In the genomic region with DNA sequence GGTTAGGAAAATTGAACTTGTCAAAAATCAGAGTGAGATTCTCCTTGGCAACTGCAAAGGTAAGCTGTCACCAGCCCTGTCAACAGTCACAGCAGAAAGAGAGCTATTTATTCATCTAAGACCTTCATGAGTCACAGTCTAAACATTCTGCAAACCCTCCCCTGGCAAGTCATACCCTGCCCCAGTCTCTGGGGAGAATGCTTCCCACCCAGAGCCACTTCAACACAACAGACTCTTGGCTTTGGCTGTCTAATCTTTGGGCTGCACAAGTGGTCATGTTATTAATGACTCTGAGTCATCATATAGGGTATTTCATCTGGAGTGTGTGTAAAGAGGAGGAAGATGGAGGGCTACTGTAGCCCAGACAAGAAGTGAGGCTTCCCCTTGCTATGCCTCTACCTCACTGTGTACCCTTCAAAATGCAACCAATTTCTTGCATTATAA, we compare ENCODE assay signal across 1 cellular context.
TF ChIP-seq lines count a peak whose summit lies in the region.

No MANE protein-coding gene starts in this region.

TF ChIP-seq in K562, 482 proteins besides CTCF, POLR2A, EP300 and RAD21 (continued from another document and continues in another):
- TF ChIP-seq, protein P1, sequence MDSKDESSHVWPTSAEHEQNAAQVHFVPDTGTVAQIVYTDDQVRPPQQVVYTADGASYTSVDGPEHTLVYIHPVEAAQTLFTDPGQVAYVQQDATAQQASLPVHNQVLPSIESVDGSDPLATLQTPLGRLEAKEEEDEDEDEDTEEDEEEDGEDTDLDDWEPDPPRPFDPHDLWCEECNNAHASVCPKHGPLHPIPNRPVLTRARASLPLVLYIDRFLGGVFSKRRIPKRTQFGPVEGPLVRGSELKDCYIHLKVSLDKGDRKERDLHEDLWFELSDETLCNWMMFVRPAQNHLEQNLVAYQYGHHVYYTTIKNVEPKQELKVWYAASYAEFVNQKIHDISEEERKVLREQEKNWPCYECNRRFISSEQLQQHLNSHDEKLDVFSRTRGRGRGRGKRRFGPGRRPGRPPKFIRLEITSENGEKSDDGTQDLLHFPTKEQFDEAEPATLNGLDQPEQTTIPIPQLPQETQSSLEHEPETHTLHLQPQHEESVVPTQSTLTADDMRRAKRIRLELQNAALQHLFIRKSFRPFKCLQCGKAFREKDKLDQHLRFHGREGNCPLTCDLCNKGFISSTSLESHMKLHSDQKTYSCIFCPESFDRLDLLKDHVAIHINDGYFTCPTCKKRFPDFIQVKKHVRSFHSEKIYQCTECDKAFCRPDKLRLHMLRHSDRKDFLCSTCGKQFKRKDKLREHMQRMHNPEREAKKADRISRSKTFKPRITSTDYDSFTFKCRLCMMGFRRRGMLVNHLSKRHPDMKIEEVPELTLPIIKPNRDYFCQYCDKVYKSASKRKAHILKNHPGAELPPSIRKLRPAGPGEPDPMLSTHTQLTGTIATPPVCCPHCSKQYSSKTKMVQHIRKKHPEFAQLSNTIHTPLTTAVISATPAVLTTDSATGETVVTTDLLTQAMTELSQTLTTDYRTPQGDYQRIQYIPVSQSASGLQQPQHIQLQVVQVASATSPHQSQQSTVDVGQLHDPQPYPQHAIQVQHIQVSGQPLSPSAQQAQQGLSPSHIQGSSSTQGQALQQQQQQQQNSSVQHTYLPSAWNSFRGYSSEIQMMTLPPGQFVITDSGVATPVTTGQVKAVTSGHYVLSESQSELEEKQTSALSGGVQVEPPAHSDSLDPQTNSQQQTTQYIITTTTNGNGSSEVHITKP (IDR thresholded peaks at IDR 0.05; ENCODE audit: partially characterized antibody): peak; percentile 20
- TF ChIP-seq SMAD1 (IDR thresholded peaks at IDR 0.05; ENCODE audit: low read depth, low read length, partially characterized antibody) (no peak), ZFP36 (IDR thresholded peaks at IDR 0.05; ENCODE audit: low read depth, low read length, partially characterized antibody) (peak; percentile 45), RAD51 (IDR thresholded peaks at IDR 0.05; ENCODE audit: borderline replicate concordance, low read depth) (no peak), TFAM (CRISPR knock-in tag; conservative IDR thresholded peaks at IDR 0.05) (no peak), HLTF (IDR thresholded peaks at IDR 0.05) (no peak), BDP1 (IDR thresholded peaks at IDR 0.05; ENCODE audit: insufficient read depth, insufficient read length) (no peak), FOXK1 (CRISPR knock-in tag; IDR thresholded peaks at IDR 0.05; ENCODE audit: borderline replicate concordance) (no peak), PATZ1 (CRISPR knock-in tag; IDR thresholded peaks at IDR 0.05; ENCODE audit: borderline replicate concordance) (no peak), OTX1 (CRISPR knock-in tag; IDR thresholded peaks at IDR 0.05) (no peak), CHCHD3 (CRISPR knock-in tag; IDR thresholded peaks at IDR 0.05) (no peak), ZNF274 (IDR thresholded peaks at IDR 0.05; ENCODE audit: borderline replicate concordance, low read depth, low read length) (no peak), ZNF316 (IDR thresholded peaks at IDR 0.05) (peak; percentile 45; the same call in 1 of the 2 replicates), NONO (IDR thresholded peaks at IDR 0.05; ENCODE audit: low read depth in 2 of 2, low read length in 1 of 2) (no peak), SMAD3 (CRISPR knock-in tag; conservative IDR thresholded peaks at IDR 0.05) (no peak), SOX6 (IDR thresholded peaks at IDR 0.05) (0 out of 2 replicates have a peak, but pooled peaks have one; percentile 21), ZNF23 (CRISPR knock-in tag; IDR thresholded peaks at IDR 0.05) (no peak), NFATC3 (IDR thresholded peaks at IDR 0.05) (no peak), SRF (CRISPR knock-in tag; IDR thresholded peaks at IDR 0.05) (no peak), TAL1 (IDR thresholded peaks at IDR 0.05) (peak; percentile 53), MIER1 (IDR thresholded peaks at IDR 0.05; ENCODE audit: low read depth) (no peak), TSC22D4 (tag; IDR thresholded peaks at IDR 0.05) (no peak), SMARCC2 (IDR thresholded peaks at IDR 0.05; ENCODE audit: low read depth) (peak; percentile 40; the same call in 1 of the 2 replicates), CCAR2 (IDR thresholded peaks at IDR 0.05; ENCODE audit: low read depth, low read length) (no peak), ZBTB7A (IDR thresholded peaks at IDR 0.05; ENCODE audit: borderline replicate concordance, control insufficient read depth, low read depth, low read length) (peak; percentile 30; the same call in 1 of the 2 replicates), NEUROD1 (IDR thresholded peaks at IDR 0.05; ENCODE audit: borderline replicate concordance, low read depth, low read length, partially characterized antibody) (no peak), U2AF1 (optimal IDR thresholded peaks at IDR 0.05; ENCODE audit: low read depth, low read length) (no peak), CBFA2T3 (IDR thresholded peaks at IDR 0.05) (peak; percentile 83), SMAD2 (IDR thresholded peaks at IDR 0.05; ENCODE audit: low read depth, low read length) (no peak), MYC (IDR thresholded peaks at IDR 0.05; ENCODE audit: low read depth, low read length) (no peak), MYC (CRISPR knock-in tag; IDR thresholded peaks at IDR 0.05; ENCODE audit: borderline replicate concordance, low read depth) (no peak), HNRNPUL1 (IDR thresholded peaks at IDR 0.05; ENCODE audit: low read length) (no peak)
- TF ChIP-seq, protein P2, sequence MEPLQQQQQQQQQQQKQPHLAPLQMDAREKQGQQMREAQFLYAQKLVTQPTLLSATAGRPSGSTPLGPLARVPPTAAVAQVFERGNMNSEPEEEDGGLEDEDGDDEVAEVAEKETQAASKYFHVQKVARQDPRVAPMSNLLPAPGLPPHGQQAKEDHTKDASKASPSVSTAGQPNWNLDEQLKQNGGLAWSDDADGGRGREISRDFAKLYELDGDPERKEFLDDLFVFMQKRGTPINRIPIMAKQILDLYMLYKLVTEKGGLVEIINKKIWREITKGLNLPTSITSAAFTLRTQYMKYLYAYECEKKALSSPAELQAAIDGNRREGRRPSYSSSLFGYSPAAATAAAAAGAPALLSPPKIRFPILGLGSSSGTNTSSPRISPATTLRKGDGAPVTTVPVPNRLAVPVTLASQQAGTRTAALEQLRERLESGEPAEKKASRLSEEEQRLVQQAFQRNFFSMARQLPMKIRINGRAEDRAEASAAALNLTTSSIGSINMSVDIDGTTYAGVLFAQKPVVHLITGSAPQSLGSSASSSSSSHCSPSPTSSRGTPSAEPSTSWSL (CRISPR knock-in tag; IDR thresholded peaks at IDR 0.05; ENCODE audit: borderline replicate concordance): no peak
- TF ChIP-seq, protein P3, sequence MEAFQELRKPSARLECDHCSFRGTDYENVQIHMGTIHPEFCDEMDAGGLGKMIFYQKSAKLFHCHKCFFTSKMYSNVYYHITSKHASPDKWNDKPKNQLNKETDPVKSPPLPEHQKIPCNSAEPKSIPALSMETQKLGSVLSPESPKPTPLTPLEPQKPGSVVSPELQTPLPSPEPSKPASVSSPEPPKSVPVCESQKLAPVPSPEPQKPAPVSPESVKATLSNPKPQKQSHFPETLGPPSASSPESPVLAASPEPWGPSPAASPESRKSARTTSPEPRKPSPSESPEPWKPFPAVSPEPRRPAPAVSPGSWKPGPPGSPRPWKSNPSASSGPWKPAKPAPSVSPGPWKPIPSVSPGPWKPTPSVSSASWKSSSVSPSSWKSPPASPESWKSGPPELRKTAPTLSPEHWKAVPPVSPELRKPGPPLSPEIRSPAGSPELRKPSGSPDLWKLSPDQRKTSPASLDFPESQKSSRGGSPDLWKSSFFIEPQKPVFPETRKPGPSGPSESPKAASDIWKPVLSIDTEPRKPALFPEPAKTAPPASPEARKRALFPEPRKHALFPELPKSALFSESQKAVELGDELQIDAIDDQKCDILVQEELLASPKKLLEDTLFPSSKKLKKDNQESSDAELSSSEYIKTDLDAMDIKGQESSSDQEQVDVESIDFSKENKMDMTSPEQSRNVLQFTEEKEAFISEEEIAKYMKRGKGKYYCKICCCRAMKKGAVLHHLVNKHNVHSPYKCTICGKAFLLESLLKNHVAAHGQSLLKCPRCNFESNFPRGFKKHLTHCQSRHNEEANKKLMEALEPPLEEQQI (IDR thresholded peaks at IDR 0.05): no peak
- TF ChIP-seq, protein P4, sequence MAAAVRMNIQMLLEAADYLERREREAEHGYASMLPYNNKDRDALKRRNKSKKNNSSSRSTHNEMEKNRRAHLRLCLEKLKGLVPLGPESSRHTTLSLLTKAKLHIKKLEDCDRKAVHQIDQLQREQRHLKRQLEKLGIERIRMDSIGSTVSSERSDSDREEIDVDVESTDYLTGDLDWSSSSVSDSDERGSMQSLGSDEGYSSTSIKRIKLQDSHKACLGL (CRISPR knock-in tag; IDR thresholded peaks at IDR 0.05; ENCODE audit: borderline replicate concordance, poor library complexity, severe bottlenecking): no peak
- TF ChIP-seq, protein P5, sequence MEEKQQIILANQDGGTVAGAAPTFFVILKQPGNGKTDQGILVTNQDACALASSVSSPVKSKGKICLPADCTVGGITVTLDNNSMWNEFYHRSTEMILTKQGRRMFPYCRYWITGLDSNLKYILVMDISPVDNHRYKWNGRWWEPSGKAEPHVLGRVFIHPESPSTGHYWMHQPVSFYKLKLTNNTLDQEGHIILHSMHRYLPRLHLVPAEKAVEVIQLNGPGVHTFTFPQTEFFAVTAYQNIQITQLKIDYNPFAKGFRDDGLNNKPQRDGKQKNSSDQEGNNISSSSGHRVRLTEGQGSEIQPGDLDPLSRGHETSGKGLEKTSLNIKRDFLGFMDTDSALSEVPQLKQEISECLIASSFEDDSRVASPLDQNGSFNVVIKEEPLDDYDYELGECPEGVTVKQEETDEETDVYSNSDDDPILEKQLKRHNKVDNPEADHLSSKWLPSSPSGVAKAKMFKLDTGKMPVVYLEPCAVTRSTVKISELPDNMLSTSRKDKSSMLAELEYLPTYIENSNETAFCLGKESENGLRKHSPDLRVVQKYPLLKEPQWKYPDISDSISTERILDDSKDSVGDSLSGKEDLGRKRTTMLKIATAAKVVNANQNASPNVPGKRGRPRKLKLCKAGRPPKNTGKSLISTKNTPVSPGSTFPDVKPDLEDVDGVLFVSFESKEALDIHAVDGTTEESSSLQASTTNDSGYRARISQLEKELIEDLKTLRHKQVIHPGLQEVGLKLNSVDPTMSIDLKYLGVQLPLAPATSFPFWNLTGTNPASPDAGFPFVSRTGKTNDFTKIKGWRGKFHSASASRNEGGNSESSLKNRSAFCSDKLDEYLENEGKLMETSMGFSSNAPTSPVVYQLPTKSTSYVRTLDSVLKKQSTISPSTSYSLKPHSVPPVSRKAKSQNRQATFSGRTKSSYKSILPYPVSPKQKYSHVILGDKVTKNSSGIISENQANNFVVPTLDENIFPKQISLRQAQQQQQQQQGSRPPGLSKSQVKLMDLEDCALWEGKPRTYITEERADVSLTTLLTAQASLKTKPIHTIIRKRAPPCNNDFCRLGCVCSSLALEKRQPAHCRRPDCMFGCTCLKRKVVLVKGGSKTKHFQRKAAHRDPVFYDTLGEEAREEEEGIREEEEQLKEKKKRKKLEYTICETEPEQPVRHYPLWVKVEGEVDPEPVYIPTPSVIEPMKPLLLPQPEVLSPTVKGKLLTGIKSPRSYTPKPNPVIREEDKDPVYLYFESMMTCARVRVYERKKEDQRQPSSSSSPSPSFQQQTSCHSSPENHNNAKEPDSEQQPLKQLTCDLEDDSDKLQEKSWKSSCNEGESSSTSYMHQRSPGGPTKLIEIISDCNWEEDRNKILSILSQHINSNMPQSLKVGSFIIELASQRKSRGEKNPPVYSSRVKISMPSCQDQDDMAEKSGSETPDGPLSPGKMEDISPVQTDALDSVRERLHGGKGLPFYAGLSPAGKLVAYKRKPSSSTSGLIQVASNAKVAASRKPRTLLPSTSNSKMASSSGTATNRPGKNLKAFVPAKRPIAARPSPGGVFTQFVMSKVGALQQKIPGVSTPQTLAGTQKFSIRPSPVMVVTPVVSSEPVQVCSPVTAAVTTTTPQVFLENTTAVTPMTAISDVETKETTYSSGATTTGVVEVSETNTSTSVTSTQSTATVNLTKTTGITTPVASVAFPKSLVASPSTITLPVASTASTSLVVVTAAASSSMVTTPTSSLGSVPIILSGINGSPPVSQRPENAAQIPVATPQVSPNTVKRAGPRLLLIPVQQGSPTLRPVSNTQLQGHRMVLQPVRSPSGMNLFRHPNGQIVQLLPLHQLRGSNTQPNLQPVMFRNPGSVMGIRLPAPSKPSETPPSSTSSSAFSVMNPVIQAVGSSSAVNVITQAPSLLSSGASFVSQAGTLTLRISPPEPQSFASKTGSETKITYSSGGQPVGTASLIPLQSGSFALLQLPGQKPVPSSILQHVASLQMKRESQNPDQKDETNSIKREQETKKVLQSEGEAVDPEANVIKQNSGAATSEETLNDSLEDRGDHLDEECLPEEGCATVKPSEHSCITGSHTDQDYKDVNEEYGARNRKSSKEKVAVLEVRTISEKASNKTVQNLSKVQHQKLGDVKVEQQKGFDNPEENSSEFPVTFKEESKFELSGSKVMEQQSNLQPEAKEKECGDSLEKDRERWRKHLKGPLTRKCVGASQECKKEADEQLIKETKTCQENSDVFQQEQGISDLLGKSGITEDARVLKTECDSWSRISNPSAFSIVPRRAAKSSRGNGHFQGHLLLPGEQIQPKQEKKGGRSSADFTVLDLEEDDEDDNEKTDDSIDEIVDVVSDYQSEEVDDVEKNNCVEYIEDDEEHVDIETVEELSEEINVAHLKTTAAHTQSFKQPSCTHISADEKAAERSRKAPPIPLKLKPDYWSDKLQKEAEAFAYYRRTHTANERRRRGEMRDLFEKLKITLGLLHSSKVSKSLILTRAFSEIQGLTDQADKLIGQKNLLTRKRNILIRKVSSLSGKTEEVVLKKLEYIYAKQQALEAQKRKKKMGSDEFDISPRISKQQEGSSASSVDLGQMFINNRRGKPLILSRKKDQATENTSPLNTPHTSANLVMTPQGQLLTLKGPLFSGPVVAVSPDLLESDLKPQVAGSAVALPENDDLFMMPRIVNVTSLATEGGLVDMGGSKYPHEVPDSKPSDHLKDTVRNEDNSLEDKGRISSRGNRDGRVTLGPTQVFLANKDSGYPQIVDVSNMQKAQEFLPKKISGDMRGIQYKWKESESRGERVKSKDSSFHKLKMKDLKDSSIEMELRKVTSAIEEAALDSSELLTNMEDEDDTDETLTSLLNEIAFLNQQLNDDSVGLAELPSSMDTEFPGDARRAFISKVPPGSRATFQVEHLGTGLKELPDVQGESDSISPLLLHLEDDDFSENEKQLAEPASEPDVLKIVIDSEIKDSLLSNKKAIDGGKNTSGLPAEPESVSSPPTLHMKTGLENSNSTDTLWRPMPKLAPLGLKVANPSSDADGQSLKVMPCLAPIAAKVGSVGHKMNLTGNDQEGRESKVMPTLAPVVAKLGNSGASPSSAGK (IDR thresholded peaks at IDR 0.05): no peak
